Comparison of ENCODE assay signal across 13 cellular contexts in the genomic region with DNA sequence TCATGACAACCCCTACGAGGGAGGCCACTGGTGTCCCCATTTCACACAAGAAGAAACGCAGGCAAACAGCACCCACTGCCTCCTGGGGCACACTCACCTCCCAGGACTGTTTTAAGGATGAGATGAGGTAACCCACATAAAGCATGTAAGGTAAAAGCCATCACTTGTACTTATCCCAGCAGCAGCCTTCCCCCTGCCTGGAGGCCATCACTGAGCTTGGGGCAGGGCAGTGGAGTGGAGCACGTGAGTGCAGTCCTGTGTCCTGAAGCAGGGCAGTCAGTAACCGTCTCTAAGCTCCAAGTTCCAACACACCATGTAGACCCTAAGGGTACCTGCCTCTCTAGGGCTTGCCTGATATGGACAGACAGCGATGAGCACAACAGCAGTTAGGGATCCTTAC. TPM values are rescaled to one million over a fixed set of nuclear protein-coding genes. Genes with fewer than 3 reads are reported as not detected.
DNase-seq lines count a peak whose midpoint lies in the region; ATAC-seq, FAIRE-seq and TF ChIP-seq lines count a peak whose summit lies in the region.
"Had no signal": no experiment of that assay in that cellular context is flagged by ENCODE, and none has a peak within 500 bp of the region (broad histone marks: within the 10 kb centered on the region; RNA-seq: fewer than 3 reads in every experiment).

No MANE protein-coding gene starts in this region.

- H3K4me3 ChIP-seq in Karpas-422 (ENCODE audit: low read length), result peak overlapping the region; percentile 86
- H3K4me3 ChIP-seq in astrocyte (ENCODE audit: insufficient read depth, low read depth, low read length), result no peak overlapping the region
- H3K4me3 ChIP-seq in GM23248, result no peak overlapping the region
- H3K4me3 ChIP-seq: thyroid gland had no signal

- H3K4me3 Mint-ChIP-seq in Calu3 (ENCODE audit: low read depth, unreplicated experiment) (peak overlapping the region; percentile 86), astrocyte (ENCODE audit: unreplicated experiment) (peak overlapping the region; percentile 77)
- peak overlapping the region; percentile 65 for H3K4me3 Mint-ChIP-seq in natural killer cell treated with Interleukin-12 subunit alpha and Interleukin-12 subunit beta and Interleukin-15 and Interleukin-18, amount 100 ng/mL, for 72 hours

- H3K27me3 Mint-ChIP-seq in Calu3 (ENCODE audit: unreplicated experiment) (no peaks in the 10 kb centered on the region), astrocyte (ENCODE audit: low read depth, unreplicated experiment) (no peaks in the 10 kb centered on the region)
- H3K27me3 Mint-ChIP-seq in natural killer cell treated with Interleukin-12 subunit alpha and Interleukin-12 subunit beta and Interleukin-15 and Interleukin-18, amount 100 ng/mL, for 72 hours, result no peaks in the 10 kb centered on the region

- in situ Hi-C loops in GM23248 (cut with MboI), result no loop called here

- peaks cover 21% of the 10 kb centered on the region for H3K4me1 ChIP-seq in Karpas-422 (ENCODE audit: low read length)
- peaks cover 2% of the 10 kb centered on the region for H3K4me1 ChIP-seq in astrocyte (ENCODE audit: insufficient read depth, low read length)
- no peaks in the 10 kb centered on the region for H3K4me1 ChIP-seq in GM23248 (ENCODE audit: insufficient read depth)

- H2AFZ ChIP-seq in Karpas-422 (ENCODE audit: low read length) (no peak overlapping the region), astrocyte (ENCODE audit: low read depth, low read length) (no peak overlapping the region), GM23248 (no peak overlapping the region)

- BruUV-seq in Calu3 (replicated peaks; lab: Mats Ljungman, UMichigan), result TSS peak; percentile 90

- H3K9me3 ChIP-seq in Karpas-422 (ENCODE audit: low read length) (no peaks in the 10 kb centered on the region), astrocyte (ENCODE audit: insufficient read depth, low read depth, low read length) (no peaks in the 10 kb centered on the region), GM23248 (ENCODE audit: low read depth) (no peaks in the 10 kb centered on the region)
- H3K9me3 ChIP-seq: left ventricle myocardium inferior, thyroid gland had no signal

- CTCF ChIA-PET in Calu3 (lab: Charles Lee), result no interaction called here

- no peak for ATAC-seq in natural killer cell treated with Interleukin-12 subunit alpha and Interleukin-12 subunit beta and Interleukin-15 and Interleukin-18, amount 100 ng/mL, for 72 hours

- H3K4me1 Mint-ChIP-seq in Calu3 (ENCODE audit: low read depth, unreplicated experiment) (peaks cover 15% of the 10 kb centered on the region), astrocyte (ENCODE audit: low read depth, unreplicated experiment) (peaks cover 2% of the 10 kb centered on the region)
- peaks cover 16% of the 10 kb centered on the region in 2 donors for H3K4me1 Mint-ChIP-seq in natural killer cell treated with Interleukin-12 subunit alpha and Interleukin-12 subunit beta and Interleukin-15 and Interleukin-18, amount 100 ng/mL, for 72 hours (ENCODE audit: low read depth in 2 of 2)

- peaks cover 23% of the 10 kb centered on the region for H4K20me1 ChIP-seq in Karpas-422 (ENCODE audit: insufficient read depth, low read depth, low read length)
- H4K20me1 ChIP-seq in astrocyte (ENCODE audit: insufficient read depth, low read length), result peaks cover 19% of the 10 kb centered on the region
- no peaks in the 10 kb centered on the region for H4K20me1 ChIP-seq in GM23248 (ENCODE audit: insufficient read depth)

- peak overlapping the region; percentile 75 for H3K4me2 ChIP-seq in Karpas-422 (ENCODE audit: low read depth, low read length, poor library complexity, severe bottlenecking)
- no peak overlapping the region for H3K4me2 ChIP-seq in astrocyte (ENCODE audit: low read length)
- no peak overlapping the region for H3K4me2 ChIP-seq in GM23248 (ENCODE audit: unreplicated experiment)

- DNase-seq in Calu3, result no peak
- no peak for DNase-seq in Karpas-422
- DNase-seq in astrocyte (ENCODE audit: low read depth), result no peak
- no peak for DNase-seq in natural killer cell treated with Interleukin-12 subunit alpha and Interleukin-12 subunit beta and Interleukin-15 and Interleukin-18, amount 100 ng/mL, for 72 hours (ENCODE audit: low spot score)
- DNase-seq in stimulated activated CD4-positive, alpha-beta T cell treated with anti-CD3 and anti-CD28 coated beads, Interleukin-1b, Interleukin-23, amount 100 ng/mL, for 48 hours, result no peak
- no peak for DNase-seq in anterior cingulate cortex (lab: John Stamatoyannopoulos, UW)
- DNase-seq in GM23248, result no peak
- DNase-seq: left ventricle myocardium inferior, MM.1S, NCI-H510A, thyroid gland had no signal

- H3K27ac ChIP-seq in Karpas-422 (ENCODE audit: low read length) (no peak overlapping the region), astrocyte (ENCODE audit: low read depth, low read length) (no peak overlapping the region), GM23248 (no peak overlapping the region)
- H3K27ac ChIP-seq: cardiac muscle cell, left ventricle myocardium inferior, SJSA1, thyroid gland had no signal

- intact Hi-C loops in Calu3 (cut with micrococcal nuclease; ENCODE audit: unreplicated experiment), result no loop called here

- H3K27ac Mint-ChIP-seq in Calu3 (ENCODE audit: unreplicated experiment), result peak overlapping the region; percentile 42
- H3K27ac Mint-ChIP-seq in astrocyte (ENCODE audit: unreplicated experiment), result peak overlapping the region; percentile 85
- peak overlapping the region in 1 of 2 donors; percentile 35 for H3K27ac Mint-ChIP-seq in natural killer cell treated with Interleukin-12 subunit alpha and Interleukin-12 subunit beta and Interleukin-15 and Interleukin-18, amount 100 ng/mL, for 72 hours

- TF ChIP-seq CTCF in Calu3 (IDR thresholded peaks at IDR 0.05; ENCODE audit: unreplicated experiment) (no peak), astrocyte (IDR thresholded peaks at IDR 0.05; ENCODE audit: insufficient read depth, low read depth, low read length) (no peak)

- H3K9me3 Mint-ChIP-seq in Calu3 (ENCODE audit: low read depth, unreplicated experiment) (peaks cover 3% of the 10 kb centered on the region), astrocyte (ENCODE audit: unreplicated experiment) (no peaks in the 10 kb centered on the region)
- no peaks in the 10 kb centered on the region for H3K9me3 Mint-ChIP-seq in natural killer cell treated with Interleukin-12 subunit alpha and Interleukin-12 subunit beta and Interleukin-15 and Interleukin-18, amount 100 ng/mL, for 72 hours

- peaks cover 9% of the 10 kb centered on the region; the same call in 1 of the 2 replicates for H3F3A ChIP-seq in GM23248 (ENCODE audit: insufficient read depth)

- no peaks in the 10 kb centered on the region for H3K27me3 ChIP-seq in Karpas-422 (ENCODE audit: low read length)
- no peaks in the 10 kb centered on the region for H3K27me3 ChIP-seq in astrocyte (ENCODE audit: insufficient read depth, low read length)
- no peaks in the 10 kb centered on the region for H3K27me3 ChIP-seq in GM23248 (replicated peaks; ENCODE audit: insufficient read depth)
- H3K27me3 ChIP-seq: SJSA1, thyroid gland had no signal

- H3K79me2 ChIP-seq in Karpas-422 (ENCODE audit: low read length) (peaks cover 74% of the 10 kb centered on the region), astrocyte (ENCODE audit: insufficient read depth, low read length) (peaks cover 49% of the 10 kb centered on the region), GM23248 (ENCODE audit: insufficient read depth) (peaks cover 48% of the 10 kb centered on the region)

- H3K36me3 ChIP-seq in Karpas-422 (ENCODE audit: insufficient read depth, low read length), result peaks cover 10% of the 10 kb centered on the region; the same call in 1 of the 2 replicates
- no peaks in the 10 kb centered on the region for H3K36me3 ChIP-seq in astrocyte (ENCODE audit: insufficient read depth, low read length)
- no peaks in the 10 kb centered on the region for H3K36me3 ChIP-seq in GM23248 (ENCODE audit: low read depth)
- H3K36me3 ChIP-seq: cardiac muscle cell, left ventricle myocardium inferior, thyroid gland had no signal

- no peak for FAIRE-seq in astrocyte (lab: Jason Lieb, UNC)

- H3K9ac ChIP-seq in Karpas-422 (ENCODE audit: low read length) (peak overlapping the region; percentile 82; the same call in 1 of the 2 replicates), astrocyte (ENCODE audit: low read length) (no peak overlapping the region), GM23248 (no peak overlapping the region)

- H3K9me2 ChIP-seq in Karpas-422 (replicated peaks; ENCODE audit: insufficient read depth, low read length) (no peaks in the 10 kb centered on the region), GM23248 (ENCODE audit: insufficient read depth) (no peaks in the 10 kb centered on the region)

- H3K36me3 Mint-ChIP-seq in Calu3 (ENCODE audit: insufficient read depth, unreplicated experiment) (peaks cover 45% of the 10 kb centered on the region), astrocyte (ENCODE audit: low read depth, unreplicated experiment) (peaks cover 6% of the 10 kb centered on the region)
- H3K36me3 Mint-ChIP-seq in natural killer cell treated with Interleukin-12 subunit alpha and Interleukin-12 subunit beta and Interleukin-15 and Interleukin-18, amount 100 ng/mL, for 72 hours, result no peaks in the 10 kb centered on the region

- WGBS in GM23248 (ENCODE audit: low coverage in 1 of 2, low lambda C conversion rate in 2 of 2, missing lambda C conversion rate in 2 of 2), 2 experiments, result 58% methylated on average over 5 of the region's 5 CpGs

RNA-seq across cellular contexts. Expression of gene POLE, which starts 1.7 kb away (rescaled TPM):
- 179 and 200 TPM in 2 replicates for total RNA-seq in Calu3 (2022)
- total RNA-seq in Karpas-422 (2014; rRNA removed; shearing (Covaris generic); ENCODE audit: low replicate concordance), result 37.9 and 49.5 TPM in 2 replicates
- 11.9 and 15.4 TPM in 2 replicates for total RNA-seq in astrocyte
- 100 to 1,000 TPM in 1 of 2 donors, 10 to 100 TPM in 1; 94.3 to 265 TPM for total RNA-seq in natural killer cell treated with Interleukin-12 subunit alpha and Interleukin-12 subunit beta and Interleukin-15 and Interleukin-18, amount 100 ng/mL, for 72 hours
- total RNA-seq in GM23248 (2014; rRNA removed; shearing (Covaris generic)), result 9.5 and 16.2 TPM in 2 replicates
- polyA plus RNA-seq in GM23248 (2016; fragmentation: Nextera tagmentation; extraction: Ambion mirVana), result 5.2 and 6.0 TPM in 2 replicates

RNA-seq across cellular contexts. Expression of gene PXMP2, which starts 2.0 kb away (rescaled TPM):
- total RNA-seq in Calu3 (2022) (41.9 and 45.0 TPM in 2 replicates), astrocyte (8.1 and 9.0 TPM in 2 replicates)
- 33.2 and 35.5 TPM in 2 replicates for total RNA-seq in Karpas-422 (2014; rRNA removed; shearing (Covaris generic); ENCODE audit: low replicate concordance)
- total RNA-seq in natural killer cell treated with Interleukin-12 subunit alpha and Interleukin-12 subunit beta and Interleukin-15 and Interleukin-18, amount 100 ng/mL, for 72 hours, result 10 to 100 TPM in 1 of 2 donors, 1 to 10 TPM in 1; 9.6 to 22.2 TPM
- total RNA-seq in GM23248 (2014; rRNA removed; shearing (Covaris generic)), result 26.3 and 28.5 TPM in 2 replicates
- 36.5 and 37.2 TPM in 2 replicates for polyA plus RNA-seq in GM23248 (2016; fragmentation: Nextera tagmentation; extraction: Ambion mirVana)

RNA-seq across cellular contexts. Expression of gene PGAM5, which starts 25.2 kb away (rescaled TPM):
- total RNA-seq in Calu3 (2022) (100 and 101 TPM in 2 replicates), astrocyte (33.3 and 43.4 TPM in 2 replicates)
- 42.5 and 63.2 TPM in 2 replicates for total RNA-seq in Karpas-422 (2014; rRNA removed; shearing (Covaris generic); ENCODE audit: low replicate concordance)
- total RNA-seq in natural killer cell treated with Interleukin-12 subunit alpha and Interleukin-12 subunit beta and Interleukin-15 and Interleukin-18, amount 100 ng/mL, for 72 hours, result 100 to 1,000 TPM in 1 of 2 donors, 10 to 100 TPM in 1; 54.9 to 114 TPM
- total RNA-seq in GM23248 (2014; rRNA removed; shearing (Covaris generic)), result 26.1 and 28.7 TPM in 2 replicates
- 10.2 and 12.0 TPM in 2 replicates for polyA plus RNA-seq in GM23248 (2016; fragmentation: Nextera tagmentation; extraction: Ambion mirVana)
